12 cellular contexts compared by ENCODE assay signal in the genomic region with DNA sequence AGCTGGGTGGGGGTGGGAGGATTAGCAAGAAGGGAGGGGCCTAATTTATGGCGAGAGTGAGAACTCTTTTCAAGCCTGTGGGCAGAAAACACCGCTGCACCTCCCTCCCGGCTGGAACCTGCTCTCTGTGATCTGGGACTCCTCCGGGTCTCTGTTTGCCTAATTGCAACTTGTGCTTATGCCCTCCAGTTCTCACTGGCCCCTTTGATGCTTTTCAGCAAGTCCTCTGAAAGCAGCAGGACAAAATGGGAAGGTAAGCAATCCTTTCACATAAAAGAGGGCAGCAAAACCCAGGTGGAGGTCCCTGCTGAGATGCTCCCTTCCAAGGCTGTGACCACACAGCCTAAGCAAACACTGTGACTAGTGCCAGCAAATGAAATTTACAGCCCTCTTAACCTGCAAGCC.
DNase-seq lines count a peak whose midpoint lies in the region; TF ChIP-seq lines count a peak whose summit lies in the region.
"Had no signal": no experiment of that assay in that cellular context is flagged by ENCODE, and none has a peak within 500 bp of the region (broad histone marks: within the 10 kb centered on the region; RNA-seq: fewer than 3 reads in every experiment).

No MANE protein-coding gene starts in this region.

- H3K27me3 ChIP-seq in H9 (ENCODE audit: insufficient read depth, low read length) = no peaks in the 10 kb centered on the region
- no peaks in the 10 kb centered on the region for H3K27me3 ChIP-seq in parathyroid adenoma (ENCODE audit: control insufficient read depth, insufficient read depth, low read length)
- no peaks in the 10 kb centered on the region for H3K27me3 ChIP-seq in HAP-1 (ENCODE audit: low read depth)
- H3K27me3 ChIP-seq: Peyer's patch had no signal

- H3K14ac ChIP-seq in H9 (ENCODE audit: insufficient read depth, low read length) = no peak overlapping the region

- peaks cover 28 to 30% of the 10 kb centered on the region in 2 experiments for H3K4me1 Mint-ChIP-seq in H9
- peaks cover 16% of the 10 kb centered on the region for H3K4me1 Mint-ChIP-seq in brain
- H3K4me1 Mint-ChIP-seq: activated CD4-positive, alpha-beta T cell treated with anti-CD3 and anti-CD28 coated beads, Interleukin-2, amount 10 ng/mL, durations not matched to agents 7 days and 5 days; memory B cell had no signal

- H3K4me2 ChIP-seq in H9 (ENCODE audit: insufficient read depth, insufficient read length, low read length) (no peak overlapping the region), parathyroid adenoma (ENCODE audit: low read length) (no peak overlapping the region)

- H3K36me3 Mint-ChIP-seq in H9 (ENCODE audit: insufficient read depth in 1 of 3, low read depth in 3 of 3) = 0 out of 7 replicates have a peak, but pooled peaks cover 0 to 4% (median 0%) of the 10 kb centered on the region in 3 experiments
- H3K36me3 Mint-ChIP-seq in brain = no peaks in the 10 kb centered on the region
- H3K36me3 Mint-ChIP-seq: memory B cell had no signal

- no peaks in the 10 kb centered on the region for H3K79me1 ChIP-seq in H9 (ENCODE audit: insufficient read depth, low read depth, low read length, poor library complexity, severe bottlenecking)

- no peak overlapping the region for H2BK12ac ChIP-seq in H9 (ENCODE audit: insufficient read length, low read depth, low read length)

- WGBS in H9 (ENCODE audit: extremely low coverage, insufficient read length, low lambda C conversion rate) = no CpG with 5 or more reads among the region's 4 CpGs
- WGBS in lower leg skin, 2 donors = 19% methylated on average over 4 of the region's 4 CpGs

- H3K9me3 Mint-ChIP-seq in H9 (peaks cover 4 to 5% of the 10 kb centered on the region in 2 experiments; a peak in 2 of 5 replicates), brain (peaks cover 0 to 5% (median 0%) of the 10 kb centered on the region in 5 experiments)
- H3K9me3 Mint-ChIP-seq: activated CD4-positive, alpha-beta T cell treated with anti-CD3 and anti-CD28 coated beads, Interleukin-2, amount 10 ng/mL, durations not matched to agents 7 days and 5 days; memory B cell had no signal

- H2BK5ac ChIP-seq in H9 (ENCODE audit: insufficient read length, low read length) = no peak overlapping the region

- no peak overlapping the region for H3T11ph ChIP-seq in H9 (ENCODE audit: low read length)

- H3K27ac ChIP-seq in H9 (ENCODE audit: insufficient read length, low read depth, low read length) (no peak overlapping the region), parathyroid adenoma (peak overlapping the region; percentile 50)
- H3K27ac ChIP-seq: Peyer's patch, thoracic aorta had no signal

- H3K27ac Mint-ChIP-seq in H9 (peak overlapping the region in 1 of 3 experiments; percentile 63; a peak in 2 of 7 replicates), brain (peak overlapping the region in 2 of 5 experiments; percentile 29 to 71)
- H3K27ac Mint-ChIP-seq: activated CD4-positive, alpha-beta T cell treated with anti-CD3 and anti-CD28 coated beads, Interleukin-2, amount 10 ng/mL, durations not matched to agents 7 days and 5 days; memory B cell had no signal

- TF ChIP-seq CTCF in H9 (conservative IDR thresholded peaks at IDR 0.05) (no peak), brain (conservative IDR thresholded peaks at IDR 0.05) (no peak), parathyroid adenoma (IDR thresholded peaks at IDR 0.05) (no peak), lower leg skin (IDR thresholded peaks at IDR 0.05) (no peak)

- H2BK20ac ChIP-seq in H9 (ENCODE audit: low read depth, low read length, poor library complexity, severe bottlenecking) = no peak overlapping the region

- H3K4me1 ChIP-seq in H9 (ENCODE audit: insufficient read depth, low read length) = 0 out of 2 replicates have a peak, but pooled peaks cover 7% of the 10 kb centered on the region
- H3K4me1 ChIP-seq in parathyroid adenoma = peaks cover 19% of the 10 kb centered on the region
- H3K4me1 ChIP-seq in HAP-1 = no peaks in the 10 kb centered on the region
- H3K4me1 ChIP-seq: Peyer's patch had no signal

- no peak overlapping the region for H2BK15ac ChIP-seq in H9 (ENCODE audit: low read depth, low read length)

- H4K20me1 ChIP-seq in H9 (ENCODE audit: control insufficient read depth, insufficient read depth, insufficient read length) = no peaks in the 10 kb centered on the region

- H2AFZ ChIP-seq in H9 (ENCODE audit: low read length) (no peak overlapping the region), parathyroid adenoma (peak overlapping the region; percentile 82)

- in situ Hi-C loops in HAP-1 (cut with MboI; ENCODE audit: low sequenced_read_pairs) = no loop called here

- H3K4me3 ChIP-seq in parathyroid adenoma (ENCODE audit: low read depth, low read length) (no peak overlapping the region), lower leg skin (ENCODE audit: low read depth, poor library complexity, severe bottlenecking) (no peak overlapping the region), HAP-1 (no peak overlapping the region)
- H3K4me3 ChIP-seq: Peyer's patch, thoracic aorta had no signal

- intact Hi-C loops in lower leg skin (cut with DNase I; ENCODE audit: low total_unique reads) = no loop called here

- no peak overlapping the region for H3K23ac ChIP-seq in H9 (ENCODE audit: insufficient read length, low read depth, low read length)

- no peak overlapping the region for H4K91ac ChIP-seq in H9 (ENCODE audit: insufficient read length, low read depth, low read length)

- H3K36me3 ChIP-seq in parathyroid adenoma (ENCODE audit: control insufficient read depth, insufficient read depth, low read length) = no peaks in the 10 kb centered on the region
- H3K36me3 ChIP-seq in HAP-1 (replicated peaks) = no peaks in the 10 kb centered on the region
- H3K36me3 ChIP-seq: Peyer's patch, thoracic aorta had no signal

- H3K4me3 Mint-ChIP-seq in H9 = no peak overlapping the region
- peak overlapping the region in 3 of 5 experiments; percentile 18 to 60 (median 58) for H3K4me3 Mint-ChIP-seq in brain
- H3K4me3 Mint-ChIP-seq: activated CD4-positive, alpha-beta T cell treated with anti-CD3 and anti-CD28 coated beads, Interleukin-2, amount 10 ng/mL, durations not matched to agents 7 days and 5 days; memory B cell had no signal

- H2BK120ac ChIP-seq in H9 (ENCODE audit: low read depth, low read length, poor library complexity, severe bottlenecking) = no peak overlapping the region

- H2AK5ac ChIP-seq in H9 (ENCODE audit: insufficient read length, low read length) = no peak overlapping the region

- H3K79me2 ChIP-seq in H9 (ENCODE audit: insufficient read depth, low read length) (no peaks in the 10 kb centered on the region), parathyroid adenoma (no peaks in the 10 kb centered on the region)

- H3K18ac ChIP-seq in H9 (ENCODE audit: insufficient read length, low read depth, low read length) = no peak overlapping the region

- no peak overlapping the region for H4K5ac ChIP-seq in H9 (ENCODE audit: insufficient read length, low read depth, low read length)

- H4K8ac ChIP-seq in H9 (replicated peaks; ENCODE audit: insufficient read length, low read depth, low read length) = no peak overlapping the region

- no peaks in the 10 kb centered on the region for H3K9me3 ChIP-seq in H9 (ENCODE audit: control insufficient read depth, low read depth, low read length)
- no peaks in the 10 kb centered on the region for H3K9me3 ChIP-seq in parathyroid adenoma (ENCODE audit: control insufficient read depth, low read length)
- no peaks in the 10 kb centered on the region for H3K9me3 ChIP-seq in HAP-1
- H3K9me3 ChIP-seq: Peyer's patch, thoracic aorta had no signal

- TF ChIP-seq POLR2A in lower leg skin (IDR thresholded peaks at IDR 0.05) = no peak

- peak; percentile 78 for DNase-seq in H9
- peak; percentile 90 to 95 for DNase-seq in NCI-H2081 (lab: John Stamatoyannopoulos, UW)
- no peak for DNase-seq in HUDEP-2 (lab: John Stamatoyannopoulos, UW; ENCODE audit: unreplicated experiment in 76 of 76)
- DNase-seq in lower leg skin (ENCODE audit: low spot score in 2 of 2) = no peak
- no peak for DNase-seq in HAP-1 (ENCODE audit: low spot score in 2 of 2)
- DNase-seq in T-helper 9 cell = no peak
- DNase-seq: activated CD4-positive, alpha-beta T cell treated with anti-CD3 and anti-CD28 coated beads, Interleukin-2, amount 10 ng/mL, durations not matched to agents 7 days and 5 days; Peyer's patch had no signal

- H3K9ac ChIP-seq in H9 (ENCODE audit: extremely low read depth, insufficient read length, low read length) (no peak overlapping the region), parathyroid adenoma (no peak overlapping the region)

- H3K56ac ChIP-seq in H9 (ENCODE audit: insufficient read length, low read depth, low read length) = no peak overlapping the region

- H3K23me2 ChIP-seq in H9 (ENCODE audit: insufficient read length, low read depth, low read length, poor library complexity, severe bottlenecking) = no peaks in the 10 kb centered on the region

- H3K4ac ChIP-seq in H9 (ENCODE audit: low read depth, low read length) = no peak overlapping the region

- H3K27me3 Mint-ChIP-seq in H9 (ENCODE audit: low read depth) = peaks cover 22% of the 10 kb centered on the region
- peaks cover 3% of the 10 kb centered on the region for H3K27me3 Mint-ChIP-seq in brain
- H3K27me3 Mint-ChIP-seq: activated CD4-positive, alpha-beta T cell treated with anti-CD3 and anti-CD28 coated beads, Interleukin-2, amount 10 ng/mL, durations not matched to agents 7 days and 5 days had no signal

Comparison
In these comparisons a context has a peak if more than half of its experiments do, and no peak if none do; other contexts are left out.
1. DNase-seq: peak in H9 (single experiment) and NCI-H2081 (2 of 2); none in HUDEP-2 (0 of 76), lower leg skin (0 of 2), HAP-1 (0 of 2) and T-helper 9 cell (single experiment).
2. H3K4me3 Mint-ChIP-seq: peak in brain (3 of 5); none in H9 (0 of 2).